8 cellular contexts compared by ENCODE assay signal in genomic region chr12:31959701-31960391, GRCh38. TPM values are rescaled to one million over a fixed set of nuclear protein-coding genes. Genes with fewer than 3 reads are reported as not detected.
DNase-seq lines count a peak whose midpoint lies in the region; ATAC-seq and TF ChIP-seq lines count a peak whose summit lies in the region.

No MANE protein-coding gene starts in this region.

- peak overlapping the region; percentile 70 to 73 (median 73) for H3K4me3 ChIP-seq in breast epithelium

- H3K36me3 ChIP-seq in breast epithelium, result no peaks in the 10 kb centered on the region

- ATAC-seq in HG02759 (IDR thresholded peaks at IDR 0.05; ENCODE audit: unreplicated experiment), result peak; percentile 50

- H3K27me3 ChIP-seq in breast epithelium, result no peaks in the 10 kb centered on the region

- peak in 1 of 3 donors; percentile 10 for TF ChIP-seq CTCF in breast epithelium (IDR thresholded peaks at IDR 0.05)

- no peaks in the 10 kb centered on the region for H3K9me3 ChIP-seq in breast epithelium

- DNase-seq in NCI-H2081 (lab: John Stamatoyannopoulos, UW) (peak; percentile 61 to 77), NCI-H2081 treated with DMSO at 0.1 percent for 48 hours (lab: John Stamatoyannopoulos, UW) (no peak), NCI-H1105 (lab: John Stamatoyannopoulos, UW) (peak; percentile 70), UCSD-AML1 (lab: John Stamatoyannopoulos, UW; ENCODE audit: unreplicated experiment) (peak; percentile 74), breast epithelium (ENCODE audit: low spot score in 2 of 2) (peak; percentile 37 to 65), inferior parietal cortex (ENCODE audit: extremely low spot score) (peak; percentile 64), smooth muscle cell of the brain vasculature (ENCODE audit: low read depth, low spot score) (peak; percentile 26)

- no peak for TF ChIP-seq POLR2A in breast epithelium (IDR thresholded peaks at IDR 0.05)

- peak overlapping the region; percentile 89 to 96 for H3K27ac ChIP-seq in breast epithelium

- intact Hi-C loops in breast epithelium (cut with DNase I; ENCODE audit: low total_unique reads), result loop anchor here (5.0 kb wide), 1 partner anchor 347 kb away; no protein-coding TSS in a partner anchor

- H3K4me1 ChIP-seq in breast epithelium, result peaks cover 5 to 9% of the 10 kb centered on the region in 2 donors

RNA-seq across cellular contexts. Expression of gene RESF1, which starts 0.6 kb away (rescaled TPM):
- 100 to 1,000 TPM in 1 of 3 donors, 10 to 100 TPM in 2; 75.0 to 123 (median 99.6) TPM for total RNA-seq in breast epithelium
